Comparison of ENCODE assay signal across 1 cellular context in genomic region chr3:48472923-48473616, GRCh38.
A peak's percentile ranks its signal among the peaks of the same experiment; 100 is the strongest.
TF ChIP-seq lines count a peak whose summit lies in the region.

No MANE protein-coding gene starts in this region.

TF ChIP-seq in HepG2, 621 proteins besides CTCF, POLR2A, EP300 and RAD21 (continued from another document and continues in another):
- TF ChIP-seq KAT8 (CRISPR knock-in tag; IDR thresholded peaks at IDR 0.05) (peak; percentile 68; the same call in 1 of the 2 replicates), REST (IDR thresholded peaks at IDR 0.05; ENCODE audit: borderline replicate concordance in 1 of 2, low read depth in 1 of 2, low read length in 2 of 2) (peak in 1 of 2 experiments; percentile 51; a peak in 1 of 4 replicates), ZNF367 (CRISPR knock-in tag; IDR thresholded peaks at IDR 0.05; ENCODE audit: borderline replicate concordance) (no peak), JUND (CRISPR knock-in tag; IDR thresholded peaks at IDR 0.05) (peak; percentile 31; the same call in 1 of the 2 replicates), ZZZ3 (CRISPR knock-in tag; IDR thresholded peaks at IDR 0.05; ENCODE audit: borderline replicate concordance) (no peak), E2F5 (CRISPR knock-in tag; conservative IDR thresholded peaks at IDR 0.05) (0 out of 2 replicates have a peak, but pooled peaks have one; percentile 8), YEATS2 (CRISPR knock-in tag; IDR thresholded peaks at IDR 0.05; ENCODE audit: borderline replicate concordance) (peak; percentile 61; the same call in 1 of the 2 replicates), FOXK1 (CRISPR knock-in tag; IDR thresholded peaks at IDR 0.05; ENCODE audit: borderline replicate concordance, low read depth) (peak; percentile 54; the same call in 1 of the 2 replicates), SNAPC5 (CRISPR knock-in tag; IDR thresholded peaks at IDR 0.05; ENCODE audit: borderline replicate concordance) (0 out of 2 replicates have a peak, but pooled peaks have one; percentile 44), PHF5A (CRISPR knock-in tag; IDR thresholded peaks at IDR 0.05; ENCODE audit: low read depth, unreplicated experiment) (no peak), TRIM24 (CRISPR knock-in tag; IDR thresholded peaks at IDR 0.05) (0 out of 2 replicates have a peak, but pooled peaks have one; percentile 46), RCOR2 (CRISPR knock-in tag; IDR thresholded peaks at IDR 0.05) (peak; percentile 31; the same call in 1 of the 2 replicates), ZHX2 (IDR thresholded peaks at IDR 0.05; ENCODE audit: low read depth) (peak; percentile 56; the same call in 1 of the 2 replicates), ZHX2 (CRISPR knock-in tag; IDR thresholded peaks at IDR 0.05; ENCODE audit: borderline replicate concordance) (no peak), ZNF3 (CRISPR knock-in tag; IDR thresholded peaks at IDR 0.05) (0 out of 2 replicates have a peak, but pooled peaks have one; percentile 51), ZNF691 (CRISPR knock-in tag; IDR thresholded peaks at IDR 0.05; ENCODE audit: borderline replicate concordance, low read depth) (0 out of 2 replicates have a peak, but pooled peaks have one; percentile 31), ZEB1 (IDR thresholded peaks at IDR 0.05; ENCODE audit: insufficient replicate concordance, low read depth) (peak; percentile 24), ZBTB42 (CRISPR knock-in tag; IDR thresholded peaks at IDR 0.05) (0 out of 2 replicates have a peak, but pooled peaks have one; percentile 33), ASH2L (IDR thresholded peaks at IDR 0.05; ENCODE audit: insufficient read length, low read depth, low read length) (peak; percentile 91), ZNF432 (CRISPR knock-in tag; IDR thresholded peaks at IDR 0.05; ENCODE audit: borderline replicate concordance) (no peak), ZFP82 (CRISPR knock-in tag; IDR thresholded peaks at IDR 0.05; ENCODE audit: borderline replicate concordance) (no peak), PATZ1 (CRISPR knock-in tag; IDR thresholded peaks at IDR 0.05) (peak; percentile 89), NCOR1 (IDR thresholded peaks at IDR 0.05; ENCODE audit: borderline replicate concordance, low read length) (peak; percentile 88; the same call in 1 of the 2 replicates), SMAD3 (CRISPR knock-in tag; IDR thresholded peaks at IDR 0.05) (no peak), BCL6 (CRISPR knock-in tag; IDR thresholded peaks at IDR 0.05) (peak; percentile 24; the same call in 1 of the 2 replicates), CEBPG (CRISPR knock-in tag; IDR thresholded peaks at IDR 0.05) (peak; percentile 40; the same call in 1 of the 2 replicates), FLYWCH1 (CRISPR knock-in tag; IDR thresholded peaks at IDR 0.05) (no peak), TOPORS (CRISPR knock-in tag; IDR thresholded peaks at IDR 0.05) (peak; percentile 60; the same call in 1 of the 2 replicates), ZNF678 (CRISPR knock-in tag; IDR thresholded peaks at IDR 0.05) (no peak), BHLHE40 (IDR thresholded peaks at IDR 0.05; ENCODE audit: low read length) (peak; percentile 69), DRAP1 (CRISPR knock-in tag; IDR thresholded peaks at IDR 0.05) (peak; percentile 85), ELF1 (CRISPR knock-in tag; IDR thresholded peaks at IDR 0.05) (peak; percentile 30; the same call in 1 of the 2 replicates), STAG1 (CRISPR knock-in tag; IDR thresholded peaks at IDR 0.05) (peak; percentile 22; the same call in 1 of the 2 replicates), GATA4 (IDR thresholded peaks at IDR 0.05; ENCODE audit: borderline replicate concordance, low read depth) (peak; percentile 52; the same call in 1 of the 2 replicates), ZMAT3 (CRISPR knock-in tag; conservative IDR thresholded peaks at IDR 0.05) (no peak), REPIN1 (CRISPR knock-in tag; IDR thresholded peaks at IDR 0.05; ENCODE audit: borderline replicate concordance, low read depth) (peak; percentile 69), ZNF589 (CRISPR knock-in tag; conservative IDR thresholded peaks at IDR 0.05) (no peak), AFF4 (CRISPR knock-in tag; IDR thresholded peaks at IDR 0.05) (no peak), TIGD3 (CRISPR knock-in tag; IDR thresholded peaks at IDR 0.05; ENCODE audit: borderline replicate concordance) (no peak), ZNF768 (CRISPR knock-in tag; IDR thresholded peaks at IDR 0.05) (peak; percentile 21; the same call in 1 of the 2 replicates), ZKSCAN8 (CRISPR knock-in tag; IDR thresholded peaks at IDR 0.05; ENCODE audit: borderline replicate concordance) (peak; percentile 71; the same call in 1 of the 2 replicates), ZBTB7B (CRISPR knock-in tag; IDR thresholded peaks at IDR 0.05) (peak; percentile 86; the same call in 1 of the 2 replicates), SP4 (CRISPR knock-in tag; IDR thresholded peaks at IDR 0.05) (peak; percentile 51; the same call in 1 of the 2 replicates)
